In genomic region chr10:23067337-23067736, GRCh38 we compare ENCODE assay signal across 28 cellular contexts.
"Had no signal": no experiment of that assay in that cellular context is flagged by ENCODE, and none has a peak within 500 bp of the region (broad histone marks: within the 10 kb centered on the region; RNA-seq: fewer than 3 reads in every experiment).

No MANE protein-coding gene starts in this region.

- H3K27ac ChIP-seq: brain microvascular endothelial cell, coronary artery, esophagus muscularis mucosa, foreskin keratinocyte, gastrocnemius medialis, heart left ventricle had no signal

- H3K27me3 ChIP-seq: brain microvascular endothelial cell, esophagus muscularis mucosa, foreskin keratinocyte, gastrocnemius medialis, heart left ventricle had no signal

- H3K36me3 Mint-ChIP-seq: activated naive CD4-positive, alpha-beta T cell treated with anti-CD3 and anti-CD28 coated beads, Interleukin-2, amount 50 U/mL, for 72 hours; activated naive CD8-positive, alpha-beta T cell treated with anti-CD3 and anti-CD28 coated beads, Interleukin-2, amount 10 ng/mL, durations not matched to agents 7 days and 5 days had no signal

- ATAC-seq: activated T-cell treated with anti-CD3 and anti-CD28 coated beads, Interleukin-2, amount 50 U/mL, for 4 hours; activated T-helper 17 cell treated with anti-CD3 and anti-CD28 coated beads, Interleukin-2, amount 50 U/mL, for 72 hours; effector memory CD8-positive, alpha-beta T cell; T-helper 17 cell had no signal

- H3K4me1 Mint-ChIP-seq: activated T-helper 17 cell treated with anti-CD3 and anti-CD28 coated beads, Interleukin-2, amount 50 U/mL, for 72 hours had no signal

- H3K4me1 ChIP-seq: foreskin keratinocyte had no signal

- H3K36me3 ChIP-seq: brain microvascular endothelial cell, esophagus muscularis mucosa, gastrocnemius medialis, heart left ventricle had no signal

- H3K4me3 Mint-ChIP-seq: activated CD4-positive, alpha-beta memory T cell treated with anti-CD3 and anti-CD28 coated beads, Interleukin-2, amount 10 ng/mL, durations not matched to agents 7 days and 5 days; activated CD4-positive, alpha-beta T cell treated with anti-CD3 and anti-CD28 coated beads, Interleukin-2, amount 10 ng/mL, durations not matched to agents 7 days and 5 days; activated naive CD4-positive, alpha-beta T cell treated with anti-CD3 and anti-CD28 coated beads for 36 hours; activated naive CD8-positive, alpha-beta T cell treated with anti-CD3 and anti-CD28 coated beads, Interleukin-2, amount 10 ng/mL, durations not matched to agents 7 days and 5 days; activated T-cell treated with anti-CD3 and anti-CD28 coated beads, Interleukin-2, amount 50 U/mL, for 4 hours; activated T-helper 17 cell treated with anti-CD3 and anti-CD28 coated beads, Interleukin-2, amount 50 U/mL, for 72 hours; central memory CD8-positive, alpha-beta T cell; effector memory CD8-positive, alpha-beta T cell; T-helper 17 cell; T-helper 2 cell treated with Interferon-gamma antibody and Interleukin-4, amounts not matched to agents 5 μg/mL and 100 μg/mL, for 36 hours had no signal

- H3K9me3 ChIP-seq: esophagus muscularis mucosa, gastrocnemius medialis, heart left ventricle had no signal

- H3K27me3 Mint-ChIP-seq: activated CD4-positive, alpha-beta memory T cell treated with anti-CD3 and anti-CD28 coated beads, Interleukin-2, amount 10 ng/mL, durations not matched to agents 7 days and 5 days; activated CD4-positive, alpha-beta T cell treated with anti-CD3 and anti-CD28 coated beads, Interleukin-2, amount 10 ng/mL, durations not matched to agents 7 days and 5 days; activated naive CD8-positive, alpha-beta T cell treated with anti-CD3 and anti-CD28 coated beads, Interleukin-2, amount 10 ng/mL, durations not matched to agents 7 days and 5 days had no signal

- DNase-seq: activated CD4-positive, alpha-beta memory T cell treated with anti-CD3 and anti-CD28 coated beads, Interleukin-2, amount 10 ng/mL, durations not matched to agents 7 days and 5 days; activated CD4-positive, alpha-beta T cell treated with anti-CD3 and anti-CD28 coated beads for 1 hour; activated CD4-positive, alpha-beta T cell treated with anti-CD3 and anti-CD28 coated beads for 4 hours; activated CD4-positive, alpha-beta T cell treated with anti-CD3 and anti-CD28 coated beads, Interleukin-2, amount 10 ng/mL, durations not matched to agents 7 days and 5 days; activated CD4-positive, alpha-beta T cell treated with anti-CD3 and anti-CD28 coated beads, Interleukin-2, amount 50 U/mL, for 4 hours; activated CD8-positive, alpha-beta memory T cell treated with anti-CD3 and anti-CD28 coated beads for 24 hours; activated effector memory CD4-positive, alpha-beta T cell treated with Interleukin-2 at 50 U/mL for 16 hours; activated gamma-delta T cell treated with Interleukin-2 at 50 U/mL for 16 hours; activated naive CD4-positive, alpha-beta T cell treated with anti-CD3 and anti-CD28 coated beads for 36 hours; activated naive CD8-positive, alpha-beta T cell treated with anti-CD3 and anti-CD28 coated beads, Interleukin-2, amount 10 ng/mL, durations not matched to agents 7 days and 5 days; activated T-cell treated with anti-CD3 and anti-CD28 coated beads, Interleukin-2, amount 50 U/mL, for 4 hours; brain microvascular endothelial cell; dermis blood vessel endothelial cell; effector CD4-positive, alpha-beta T cell; erythroblast; gastrocnemius medialis; glutamatergic neuron; heart left ventricle; T-helper 1 cell; T-helper 17 cell had no signal

- H3K9me3 Mint-ChIP-seq: activated CD4-positive, alpha-beta memory T cell treated with anti-CD3 and anti-CD28 coated beads, Interleukin-2, amount 10 ng/mL, durations not matched to agents 7 days and 5 days; activated CD4-positive, alpha-beta T cell treated with anti-CD3 and anti-CD28 coated beads, Interleukin-2, amount 10 ng/mL, durations not matched to agents 7 days and 5 days; activated naive CD4-positive, alpha-beta T cell treated with anti-CD3 and anti-CD28 coated beads for 36 hours; activated naive CD4-positive, alpha-beta T cell treated with anti-CD3 and anti-CD28 coated beads, Interleukin-2, amount 50 U/mL, for 72 hours; activated naive CD8-positive, alpha-beta T cell treated with anti-CD3 and anti-CD28 coated beads, Interleukin-2, amount 10 ng/mL, durations not matched to agents 7 days and 5 days; activated T-cell treated with anti-CD3 and anti-CD28 coated beads, Interleukin-2, amount 50 U/mL, for 4 hours; activated T-helper 17 cell treated with anti-CD3 and anti-CD28 coated beads, Interleukin-2, amount 50 U/mL, for 72 hours; central memory CD8-positive, alpha-beta T cell; effector memory CD8-positive, alpha-beta T cell; T-helper 2 cell treated with Interferon-gamma antibody and Interleukin-4, amounts not matched to agents 5 μg/mL and 100 μg/mL, for 36 hours had no signal

- H3K4me3 ChIP-seq: coronary artery, esophagus muscularis mucosa, gastrocnemius medialis, heart left ventricle had no signal

- H3K27ac Mint-ChIP-seq: activated CD4-positive, alpha-beta memory T cell treated with anti-CD3 and anti-CD28 coated beads, Interleukin-2, amount 10 ng/mL, durations not matched to agents 7 days and 5 days; activated CD4-positive, alpha-beta T cell treated with anti-CD3 and anti-CD28 coated beads, Interleukin-2, amount 10 ng/mL, durations not matched to agents 7 days and 5 days; activated naive CD4-positive, alpha-beta T cell treated with anti-CD3 and anti-CD28 coated beads for 36 hours; activated naive CD4-positive, alpha-beta T cell treated with anti-CD3 and anti-CD28 coated beads, Interleukin-2, amount 50 U/mL, for 72 hours; activated naive CD8-positive, alpha-beta T cell treated with anti-CD3 and anti-CD28 coated beads, Interleukin-2, amount 10 ng/mL, durations not matched to agents 7 days and 5 days; activated T-helper 17 cell treated with anti-CD3 and anti-CD28 coated beads, Interleukin-2, amount 50 U/mL, for 72 hours; T-helper 17 cell; T-helper 2 cell treated with Interferon-gamma antibody and Interleukin-4, amounts not matched to agents 5 μg/mL and 100 μg/mL, for 36 hours had no signal
